In genomic region chr20:54773643-54774000, GRCh38 we compare ENCODE assay signal across 32 cellular contexts.
"Had no signal": no experiment of that assay in that cellular context is flagged by ENCODE, and none has a peak within 500 bp of the region (broad histone marks: within the 10 kb centered on the region; RNA-seq: fewer than 3 reads in every experiment).

No MANE protein-coding gene starts in this region.

- H3K4me3 ChIP-seq: MG63, PC-9, SJSA1 had no signal

- H3K9ac ChIP-seq: SK-N-SH had no signal

- FAIRE-seq: RCC 7860 had no signal

- H2AFZ ChIP-seq: PC-9 had no signal

- H3K9me3 ChIP-seq: MG63, SJSA1, SK-N-SH had no signal

- DNase-seq: Kasumi-1, KG1, MG63, NCI-H1048, NCI-H1092 treated with DMSO at 0.1 percent for 48 hours, NCI-H1105 treated with DMSO at 0.1 percent for 48 hours, NCI-H1417, NCI-H1436, NCI-H146, NCI-H1694, NCI-H187, NCI-H1930, NCI-H2029 treated with DMSO at 0.1 percent for 48 hours, NCI-H2081 treated with DMSO at 0.1 percent for 48 hours, NCI-H2107, NCI-H2171, NCI-H226, NCI-H446 treated with DMSO at 0.1 percent for 48 hours, NCI-H510A, NCI-H524, NCI-H526, NCI-H69, NCI-H748 treated with DMSO at 0.1 percent for 48 hours, NCI-H82, PC-9, Right ventricle myocardium superior, SHP77 treated with DMSO at 0.1 percent for 48 hours, SK-N-SH, SW 1271 had no signal

- ATAC-seq: Panc1 had no signal

- H3K27ac ChIP-seq: PC-9, SJSA1 had no signal

- H3K4me2 ChIP-seq: PC-9, SK-N-SH had no signal

- H3K4me1 ChIP-seq: SJSA1 had no signal

- H3K27me3 ChIP-seq: MG63, SJSA1 had no signal

- H3K36me3 ChIP-seq: MG63, SJSA1 had no signal
